Comparison of ENCODE assay signal across 13 cellular contexts in the genomic region with DNA sequence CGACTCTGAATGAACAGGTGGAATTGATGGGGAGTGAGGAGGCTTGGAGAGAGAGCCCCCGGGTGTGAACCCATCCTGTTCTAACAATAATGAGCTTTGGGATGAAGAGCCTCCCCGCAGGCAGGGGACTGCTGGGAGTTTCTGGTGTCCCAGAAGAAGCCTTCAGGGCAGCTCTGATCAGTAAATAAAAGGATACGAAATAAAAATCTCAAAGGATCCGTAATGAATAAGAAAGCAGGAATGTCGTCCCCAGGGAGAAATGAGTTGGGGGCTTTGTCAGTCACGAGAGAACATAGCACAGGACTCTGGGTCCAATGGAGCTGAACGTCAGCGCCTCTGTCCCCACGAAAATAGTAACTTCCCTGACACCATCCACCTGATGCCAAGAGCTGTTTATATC.
DNase-seq lines count a peak whose midpoint lies in the region; ATAC-seq, FAIRE-seq and TF ChIP-seq lines count a peak whose summit lies in the region.
"Had no signal": no experiment of that assay in that cellular context is flagged by ENCODE, and none has a peak within 500 bp of the region (broad histone marks: within the 10 kb centered on the region; RNA-seq: fewer than 3 reads in every experiment).

No MANE protein-coding gene starts in this region.

- no peak overlapping the region for H2AFZ ChIP-seq in H1 (ENCODE audit: low read length)

- H3K23ac ChIP-seq in H1 (ENCODE audit: insufficient read length) = no peak overlapping the region

- 29 to 39% (median 33%) methylated on average over 10 of the region's 10 CpGs for WGBS in heart left ventricle, 4 donors
- 24% methylated on average over 10 of the region's 10 CpGs; no CpG with 5 or more reads in 1 of the 2 experiments for WGBS in H1 (ENCODE audit: extremely low coverage in 1 of 2, insufficient coverage in 1 of 2, insufficient read length in 1 of 2, insufficient replicate concordance in 2 of 2, low coverage in 1 of 2, low lambda C conversion rate in 2 of 2, missing lambda C conversion rate in 1 of 2), 2 experiments

- TF ChIP-seq POLR2A in heart left ventricle (IDR thresholded peaks at IDR 0.05) (no peak), H1 (IDR thresholded peaks at IDR 0.05; ENCODE audit: control extremely low read depth in 1 of 2, low read depth in 2 of 2, low read length in 2 of 2) (no peak)

- intact Hi-C loops in heart left ventricle (cut with DNase I) (loop anchor here in 3 of 10 donors (5.0 to 10.0 kb wide), 2 partner anchors 42 to 114 kb away; no protein-coding TSS in a partner anchor), Right ventricle myocardium inferior (cut with DNase I) (loop anchor here (5.0 kb wide), 2 partner anchors 113 to 117 kb away; partner anchors contain the start of gene PITPNC1), left colon (cut with DNase I, micrococcal nuclease) (no loop called here)
- intact Hi-C loops in naive thymus-derived CD4-positive, alpha-beta T cell (cut with micrococcal nuclease) = no loop called here

- peak overlapping the region; percentile 23; the same call in 1 of the 2 replicates for H2BK12ac ChIP-seq in H1 (ENCODE audit: low read depth, low read length)

- peak in 3 of 4 donors; percentile 37 to 41 (median 39) for ATAC-seq in heart left ventricle
- ATAC-seq in Right ventricle myocardium inferior = no peak
- ATAC-seq in naive thymus-derived CD4-positive, alpha-beta T cell = no peak
- ATAC-seq in GM18498 (IDR thresholded peaks at IDR 0.05; ENCODE audit: unreplicated experiment) = no peak
- no peak for ATAC-seq in left colon

- H3K4me3 Mint-ChIP-seq in naive thymus-derived CD4-positive, alpha-beta T cell = peak overlapping the region in 3 of 10 donors; percentile 4 to 52 (median 36)
- H3K4me3 Mint-ChIP-seq: naive B cell had no signal

- no peak for TF ChIP-seq RAD21 in H1 (IDR thresholded peaks at IDR 0.05 in 1 of 2, conservative IDR thresholded peaks at IDR 0.05 in 1 of 2; ENCODE audit: low read depth in 2 of 2, low read length in 2 of 2)

- TF ChIP-seq EP300 in H1 (IDR thresholded peaks at IDR 0.05; ENCODE audit: borderline replicate concordance in 1 of 2, low read depth in 2 of 2, low read length in 2 of 2) = no peak

- peak overlapping the region in 9 of 12 donors; percentile 30 to 49 (median 38) for H3K4me3 ChIP-seq in heart left ventricle
- peak overlapping the region in 2 of 4 experiments; percentile 8 to 10; a peak in 2 of 8 replicates for H3K4me3 ChIP-seq in H1 (ENCODE audit: extremely low read depth in 1 of 4, insufficient read depth in 2 of 4, low read depth in 3 of 4, low read length in 4 of 4)
- H3K4me3 ChIP-seq in naive thymus-derived CD4-positive, alpha-beta T cell (ENCODE audit: low read length) = no peak overlapping the region

- H3K36me3 ChIP-seq in heart left ventricle = no peaks in the 10 kb centered on the region
- no peaks in the 10 kb centered on the region for H3K36me3 ChIP-seq in H1 (ENCODE audit: control insufficient read depth in 2 of 4, insufficient read depth in 4 of 4, low read length in 3 of 4)
- peaks cover 0 to 6% (median 0%) of the 10 kb centered on the region in 3 experiments for H3K36me3 ChIP-seq in naive thymus-derived CD4-positive, alpha-beta T cell (ENCODE audit: control insufficient read depth in 2 of 3, insufficient read depth in 3 of 3, low read length in 3 of 3)

- POLR2A ChIA-PET in H1 (lab: Charles Lee; ENCODE audit: partially characterized antibody) = interaction anchor here (1.0 to 1.5 kb wide), 2 partner anchors 17 to 111 kb away, joined by 4 read pairs; no protein-coding TSS in a partner anchor
- POLR2A ChIA-PET in naive thymus-derived CD4-positive, alpha-beta T cell (lab: Charles Lee) = interaction anchor here (0.6 kb wide), 1 partner anchor 72 kb away, joined by 4 read pairs; no protein-coding TSS in a partner anchor

- H2BK15ac ChIP-seq in H1 (ENCODE audit: low read length) = no peak overlapping the region

- peak overlapping the region in 11 of 12 donors; percentile 19 to 84 (median 72) for H3K27ac ChIP-seq in heart left ventricle
- H3K27ac ChIP-seq in H1 (ENCODE audit: low read depth, low read length) = no peak overlapping the region
- H3K27ac ChIP-seq in naive thymus-derived CD4-positive, alpha-beta T cell (ENCODE audit: low read depth, low read length) = no peak overlapping the region
- H3K27ac ChIP-seq: C4-2B, VCaP had no signal

- H4K20me1 ChIP-seq in H1 (replicated peaks in 1 of 2; ENCODE audit: control insufficient read depth in 1 of 2, insufficient read depth in 2 of 2, low read length in 2 of 2) = no peaks in the 10 kb centered on the region

- H3K9me3 Mint-ChIP-seq in naive thymus-derived CD4-positive, alpha-beta T cell = peaks cover 0 to 2% (median 0%) of the 10 kb centered on the region in 11 donors

- H3K56ac ChIP-seq in H1 (replicated peaks; ENCODE audit: insufficient read length, low read depth, low read length) = no peak overlapping the region

- H4K5ac ChIP-seq in H1 (ENCODE audit: insufficient read length, low read depth, low read length) = no peak overlapping the region

- H3K14ac ChIP-seq in H1 (ENCODE audit: insufficient read length) = no peak overlapping the region

- H3K18ac ChIP-seq in H1 (ENCODE audit: extremely low read depth, low read length) = no peak overlapping the region; the same call in 1 of the 2 replicates

- H3K9me3 ChIP-seq in heart left ventricle = peaks cover 0 to 3% (median 0%) of the 10 kb centered on the region in 12 donors
- no peaks in the 10 kb centered on the region for H3K9me3 ChIP-seq in H1 (ENCODE audit: insufficient read depth in 2 of 2, low read depth in 1 of 2, low read length in 1 of 2)
- no peaks in the 10 kb centered on the region for H3K9me3 ChIP-seq in naive thymus-derived CD4-positive, alpha-beta T cell (ENCODE audit: control insufficient read depth in 2 of 3, low read length in 3 of 3)

- peaks cover 0 to 55% (median 38%) of the 10 kb centered on the region in 12 donors for H3K4me1 ChIP-seq in heart left ventricle
- peaks cover 7 to 17% (median 11%) of the 10 kb centered on the region in 4 experiments for H3K4me1 ChIP-seq in H1 (replicated peaks in 1 of 4; ENCODE audit: control insufficient read depth in 3 of 4, insufficient read depth in 4 of 4, low read length in 3 of 4)
- H3K4me1 ChIP-seq in naive thymus-derived CD4-positive, alpha-beta T cell (ENCODE audit: control insufficient read depth in 2 of 2, insufficient read depth in 2 of 2, low read length in 2 of 2) = peaks cover 15 to 61% of the 10 kb centered on the region in 2 donors

- H3K36me3 Mint-ChIP-seq in naive thymus-derived CD4-positive, alpha-beta T cell = peaks cover 0 to 22% (median 6%) of the 10 kb centered on the region in 5 donors

- H3K9ac ChIP-seq in H1 (replicated peaks in 1 of 4; ENCODE audit: extremely low read depth in 1 of 4, low read depth in 3 of 4, low read length in 3 of 4) = no peak overlapping the region

- peak overlapping the region; percentile 43 to 59 for H3K4me2 ChIP-seq in H1 (ENCODE audit: insufficient read depth in 1 of 2, low read depth in 2 of 2, low read length in 2 of 2)

- no peak for TF ChIP-seq CTCF in heart left ventricle (IDR thresholded peaks at IDR 0.05)
- TF ChIP-seq CTCF in H1 (IDR thresholded peaks at IDR 0.05; ENCODE audit: control extremely low read depth in 1 of 3, insufficient read depth in 1 of 3, low read depth in 1 of 3, low read length in 3 of 3) = no peak

- no peaks in the 10 kb centered on the region; the same call in 1 of the 2 replicates for H3K23me2 ChIP-seq in H1 (ENCODE audit: low read depth, low read length)

- peaks cover 3 to 65% of the 10 kb centered on the region in 2 experiments; a peak in 2 of 4 replicates for H3K79me2 ChIP-seq in H1 (ENCODE audit: control insufficient read depth in 1 of 2, insufficient read depth in 2 of 2, low read length in 2 of 2)

- H3K27me3 ChIP-seq in heart left ventricle (no peaks in the 10 kb centered on the region), H1 (replicated peaks in 1 of 4; ENCODE audit: control insufficient read depth in 3 of 4, extremely low read depth in 1 of 4, insufficient read depth in 3 of 4, low read length in 3 of 4) (no peaks in the 10 kb centered on the region)
- no peaks in the 10 kb centered on the region for H3K27me3 ChIP-seq in naive thymus-derived CD4-positive, alpha-beta T cell (ENCODE audit: control insufficient read depth in 2 of 2, insufficient read depth in 2 of 2, low read length in 2 of 2)

- H2BK20ac ChIP-seq in H1 (ENCODE audit: low read length) = no peak overlapping the region

- no peaks in the 10 kb centered on the region for H3K27me3 Mint-ChIP-seq in naive thymus-derived CD4-positive, alpha-beta T cell
- H3K27me3 Mint-ChIP-seq: naive B cell had no signal

- no peak overlapping the region for H4K8ac ChIP-seq in H1 (ENCODE audit: extremely low read depth, insufficient read depth, low read length)

- H4K91ac ChIP-seq in H1 (replicated peaks; ENCODE audit: insufficient read length, low read length) = no peak overlapping the region

- H3K4ac ChIP-seq in H1 (replicated peaks; ENCODE audit: insufficient read length, low read depth, low read length) = no peak overlapping the region

- FAIRE-seq in H1 (lab: Jason Lieb, UNC) = no peak

- H3K27ac Mint-ChIP-seq in naive thymus-derived CD4-positive, alpha-beta T cell = peak overlapping the region in 6 of 9 donors; percentile 7 to 81 (median 20)

- H2BK120ac ChIP-seq in H1 (replicated peaks; ENCODE audit: low read depth, low read length) = no peak overlapping the region

- DNase-seq in heart left ventricle (peak in 1 of 5 donors; percentile 33), Right ventricle myocardium inferior (ENCODE audit: missing footprints) (no peak), H1 (ENCODE audit: low read depth in 1 of 2, low spot score in 2 of 2) (no peak), pons (ENCODE audit: low spot score) (no peak), left colon (no peak), SW 1271 (lab: John Stamatoyannopoulos, UW) (no peak)
- no peak for DNase-seq in naive thymus-derived CD4-positive, alpha-beta T cell
- DNase-seq: activated gamma-delta T cell treated with Interleukin-2 at 50 U/mL for 16 hours, naive B cell, NCI-H748 treated with DMSO at 0.1 percent for 48 hours had no signal

- no peak overlapping the region for H2BK5ac ChIP-seq in H1 (ENCODE audit: low read depth, low read length)

- peaks cover 27 to 84% (median 72%) of the 10 kb centered on the region in 7 donors for H3K4me1 Mint-ChIP-seq in naive thymus-derived CD4-positive, alpha-beta T cell

- CTCF ChIA-PET in H1 (lab: Charles Lee; ENCODE audit: partially characterized antibody) = interaction anchor here (0.7 to 2.1 kb wide), 10 partner anchors 9 to 140 kb away, joined by 3 to 7 read pairs (median 3); no protein-coding TSS in a partner anchor
- CTCF ChIA-PET in naive thymus-derived CD4-positive, alpha-beta T cell (lab: Charles Lee) = no interaction called here

- H2AK5ac ChIP-seq in H1 (ENCODE audit: low read depth, low read length) = no peak overlapping the region; the same call in 1 of the 2 replicates

- H3K79me1 ChIP-seq in H1 (ENCODE audit: low read depth, low read length) = peaks cover 8% of the 10 kb centered on the region

TF ChIP-seq in H1, 55 proteins besides CTCF, POLR2A, EP300 and RAD21 (continues in another document):
- TF ChIP-seq BCL11A (IDR thresholded peaks at IDR 0.05; ENCODE audit: low read depth in 2 of 2, low read length in 2 of 2) (no peak), SP4 (IDR thresholded peaks at IDR 0.05; ENCODE audit: low read length) (no peak)

Comparison
In these comparisons a context has a peak if more than half of its experiments do, and no peak if none do; other contexts are left out.
1. ATAC-seq: peak in heart left ventricle (3 of 4); none in Right ventricle myocardium inferior (single experiment), naive thymus-derived CD4-positive, alpha-beta T cell (single experiment), GM18498 (single experiment) and left colon (single experiment).
2. H3K27ac ChIP-seq: peak in heart left ventricle (11 of 12); none in H1 (single experiment) and naive thymus-derived CD4-positive, alpha-beta T cell (single experiment).